ENCODE assay signal across 14 cellular contexts in genomic region chr5:158133369-158133768, GRCh38.
"Had no signal": no experiment of that assay in that cellular context is flagged by ENCODE, and none has a peak within 500 bp of the region (broad histone marks: within the 10 kb centered on the region; RNA-seq: fewer than 3 reads in every experiment).

No MANE protein-coding gene starts in this region.

- DNase-seq: activated B cell treated with CpG ODN at 0.5 μM for 24 hours; activated CD4-positive, alpha-beta memory T cell treated with anti-CD3 and anti-CD28 coated beads for 36 hours; activated CD4-positive, alpha-beta T cell treated with anti-CD3 and anti-CD28 coated beads for 36 hours; activated naive CD4-positive, alpha-beta T cell treated with anti-CD3 and anti-CD28 coated beads for 36 hours; activated naive CD8-positive, alpha-beta T cell treated with anti-CD3 and anti-CD28 coated beads, Interleukin-2, amount 10 ng/mL, durations not matched to agents 7 days and 5 days; activated T-cell treated with anti-CD3 and anti-CD28 coated beads, Interleukin-2, amount 50 U/mL, for 48 hours; amniotic stem cell; endodermal cell; naive thymus-derived CD4-positive, alpha-beta T cell; posterior cingulate gyrus; right lobe of liver; stimulated activated CD4-positive, alpha-beta T cell treated with anti-CD3 and anti-CD28 coated beads, Interleukin-2, amount 100 ng/mL, for 24 hours; stomach; T-helper 9 cell had no signal
